ENCODE assay signal across 1 cellular context in the genomic region with DNA sequence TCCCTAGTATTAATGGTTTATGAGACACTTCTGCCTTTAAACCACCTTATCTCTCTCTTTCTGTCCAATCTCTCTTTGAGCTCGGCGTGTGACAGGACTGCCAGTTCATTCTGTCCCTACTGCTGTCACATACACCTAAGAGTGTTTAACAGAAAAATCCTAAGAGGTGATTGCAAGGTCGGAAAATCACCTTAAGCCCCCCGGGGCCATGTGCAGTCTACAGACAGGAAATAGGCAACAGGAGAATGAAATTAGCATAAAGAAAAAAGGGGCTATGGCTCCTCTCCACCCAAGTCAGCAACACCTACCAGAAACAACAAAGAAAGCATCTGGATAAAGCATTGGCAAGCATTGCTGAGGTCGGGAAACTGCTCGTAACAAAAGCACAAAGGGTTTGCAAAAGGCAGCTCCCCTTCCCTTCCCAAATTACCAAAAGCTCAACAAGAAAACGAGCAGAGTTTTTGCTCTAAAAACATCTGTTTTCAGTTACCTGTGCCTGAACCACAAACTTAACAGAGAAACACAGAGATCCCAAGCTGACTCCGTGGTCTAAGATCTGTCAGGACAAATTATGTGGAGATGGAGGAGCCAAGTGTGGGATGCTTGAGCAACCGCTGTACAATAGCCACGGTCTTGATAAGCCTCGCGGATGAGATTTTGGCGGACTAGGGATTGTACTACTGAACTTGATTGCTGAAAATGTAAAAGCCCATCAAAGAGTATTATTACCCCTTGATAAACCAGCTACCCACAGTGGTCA.
TF ChIP-seq lines count a peak whose summit lies in the region.

No MANE protein-coding gene starts in this region.

TF ChIP-seq in GM23338, 12 proteins besides CTCF, POLR2A, EP300 and RAD21 (continued from another document):
- TF ChIP-seq, protein P1, sequence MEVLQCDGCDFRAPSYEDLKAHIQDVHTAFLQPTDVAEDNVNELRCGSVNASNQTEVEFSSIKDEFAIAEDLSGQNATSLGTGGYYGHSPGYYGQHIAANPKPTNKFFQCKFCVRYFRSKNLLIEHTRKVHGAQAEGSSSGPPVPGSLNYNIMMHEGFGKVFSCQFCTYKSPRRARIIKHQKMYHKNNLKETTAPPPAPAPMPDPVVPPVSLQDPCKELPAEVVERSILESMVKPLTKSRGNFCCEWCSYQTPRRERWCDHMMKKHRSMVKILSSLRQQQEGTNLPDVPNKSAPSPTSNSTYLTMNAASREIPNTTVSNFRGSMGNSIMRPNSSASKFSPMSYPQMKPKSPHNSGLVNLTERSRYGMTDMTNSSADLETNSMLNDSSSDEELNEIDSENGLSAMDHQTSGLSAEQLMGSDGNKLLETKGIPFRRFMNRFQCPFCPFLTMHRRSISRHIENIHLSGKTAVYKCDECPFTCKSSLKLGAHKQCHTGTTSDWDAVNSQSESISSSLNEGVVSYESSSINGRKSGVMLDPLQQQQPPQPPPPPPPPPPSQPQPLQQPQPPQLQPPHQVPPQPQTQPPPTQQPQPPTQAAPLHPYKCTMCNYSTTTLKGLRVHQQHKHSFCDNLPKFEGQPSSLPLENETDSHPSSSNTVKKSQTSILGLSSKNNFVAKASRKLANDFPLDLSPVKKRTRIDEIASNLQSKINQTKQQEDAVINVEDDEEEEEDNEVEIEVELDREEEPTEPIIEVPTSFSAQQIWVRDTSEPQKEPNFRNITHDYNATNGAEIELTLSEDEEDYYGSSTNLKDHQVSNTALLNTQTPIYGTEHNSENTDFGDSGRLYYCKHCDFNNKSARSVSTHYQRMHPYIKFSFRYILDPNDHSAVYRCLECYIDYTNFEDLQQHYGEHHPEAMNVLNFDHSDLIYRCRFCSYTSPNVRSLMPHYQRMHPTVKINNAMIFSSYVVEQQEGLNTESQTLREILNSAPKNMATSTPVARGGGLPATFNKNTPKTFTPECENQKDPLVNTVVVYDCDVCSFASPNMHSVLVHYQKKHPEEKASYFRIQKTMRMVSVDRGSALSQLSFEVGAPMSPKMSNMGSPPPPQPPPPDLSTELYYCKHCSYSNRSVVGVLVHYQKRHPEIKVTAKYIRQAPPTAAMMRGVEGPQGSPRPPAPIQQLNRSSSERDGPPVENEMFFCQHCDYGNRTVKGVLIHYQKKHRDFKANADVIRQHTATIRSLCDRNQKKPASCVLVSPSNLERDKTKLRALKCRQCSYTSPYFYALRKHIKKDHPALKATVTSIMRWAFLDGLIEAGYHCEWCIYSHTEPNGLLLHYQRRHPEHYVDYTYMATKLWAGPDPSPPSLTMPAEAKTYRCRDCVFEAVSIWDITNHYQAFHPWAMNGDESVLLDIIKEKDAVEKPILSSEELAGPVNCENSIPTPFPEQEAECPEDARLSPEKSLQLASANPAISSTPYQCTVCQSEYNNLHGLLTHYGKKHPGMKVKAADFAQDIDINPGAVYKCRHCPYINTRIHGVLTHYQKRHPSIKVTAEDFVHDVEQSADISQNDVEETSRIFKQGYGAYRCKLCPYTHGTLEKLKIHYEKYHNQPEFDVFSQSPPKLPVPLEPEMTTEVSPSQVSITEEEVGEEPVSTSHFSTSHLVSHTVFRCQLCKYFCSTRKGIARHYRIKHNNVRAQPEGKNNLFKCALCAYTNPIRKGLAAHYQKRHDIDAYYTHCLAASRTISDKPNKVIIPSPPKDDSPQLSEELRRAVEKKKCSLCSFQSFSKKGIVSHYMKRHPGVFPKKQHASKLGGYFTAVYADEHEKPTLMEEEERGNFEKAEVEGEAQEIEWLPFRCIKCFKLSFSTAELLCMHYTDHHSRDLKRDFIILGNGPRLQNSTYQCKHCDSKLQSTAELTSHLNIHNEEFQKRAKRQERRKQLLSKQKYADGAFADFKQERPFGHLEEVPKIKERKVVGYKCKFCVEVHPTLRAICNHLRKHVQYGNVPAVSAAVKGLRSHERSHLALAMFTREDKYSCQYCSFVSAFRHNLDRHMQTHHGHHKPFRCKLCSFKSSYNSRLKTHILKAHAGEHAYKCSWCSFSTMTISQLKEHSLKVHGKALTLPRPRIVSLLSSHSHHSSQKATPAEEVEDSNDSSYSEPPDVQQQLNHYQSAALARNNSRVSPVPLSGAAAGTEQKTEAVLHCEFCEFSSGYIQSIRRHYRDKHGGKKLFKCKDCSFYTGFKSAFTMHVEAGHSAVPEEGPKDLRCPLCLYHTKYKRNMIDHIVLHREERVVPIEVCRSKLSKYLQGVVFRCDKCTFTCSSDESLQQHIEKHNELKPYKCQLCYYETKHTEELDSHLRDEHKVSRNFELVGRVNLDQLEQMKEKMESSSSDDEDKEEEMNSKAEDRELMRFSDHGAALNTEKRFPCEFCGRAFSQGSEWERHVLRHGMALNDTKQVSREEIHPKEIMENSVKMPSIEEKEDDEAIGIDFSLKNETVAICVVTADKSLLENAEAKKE (CRISPR knock-in tag; IDR thresholded peaks at IDR 0.05) = no peak
- no peak for TF ChIP-seq ZNF114 (CRISPR knock-in tag; IDR thresholded peaks at IDR 0.05)
- TF ChIP-seq STAT1 (IDR thresholded peaks at IDR 0.05; ENCODE audit: unreplicated experiment) = no peak
- TF ChIP-seq, protein P2, sequence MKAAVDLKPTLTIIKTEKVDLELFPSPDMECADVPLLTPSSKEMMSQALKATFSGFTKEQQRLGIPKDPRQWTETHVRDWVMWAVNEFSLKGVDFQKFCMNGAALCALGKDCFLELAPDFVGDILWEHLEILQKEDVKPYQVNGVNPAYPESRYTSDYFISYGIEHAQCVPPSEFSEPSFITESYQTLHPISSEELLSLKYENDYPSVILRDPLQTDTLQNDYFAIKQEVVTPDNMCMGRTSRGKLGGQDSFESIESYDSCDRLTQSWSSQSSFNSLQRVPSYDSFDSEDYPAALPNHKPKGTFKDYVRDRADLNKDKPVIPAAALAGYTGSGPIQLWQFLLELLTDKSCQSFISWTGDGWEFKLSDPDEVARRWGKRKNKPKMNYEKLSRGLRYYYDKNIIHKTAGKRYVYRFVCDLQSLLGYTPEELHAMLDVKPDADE (IDR thresholded peaks at IDR 0.05) = no peak
- TF ChIP-seq, protein P3, sequence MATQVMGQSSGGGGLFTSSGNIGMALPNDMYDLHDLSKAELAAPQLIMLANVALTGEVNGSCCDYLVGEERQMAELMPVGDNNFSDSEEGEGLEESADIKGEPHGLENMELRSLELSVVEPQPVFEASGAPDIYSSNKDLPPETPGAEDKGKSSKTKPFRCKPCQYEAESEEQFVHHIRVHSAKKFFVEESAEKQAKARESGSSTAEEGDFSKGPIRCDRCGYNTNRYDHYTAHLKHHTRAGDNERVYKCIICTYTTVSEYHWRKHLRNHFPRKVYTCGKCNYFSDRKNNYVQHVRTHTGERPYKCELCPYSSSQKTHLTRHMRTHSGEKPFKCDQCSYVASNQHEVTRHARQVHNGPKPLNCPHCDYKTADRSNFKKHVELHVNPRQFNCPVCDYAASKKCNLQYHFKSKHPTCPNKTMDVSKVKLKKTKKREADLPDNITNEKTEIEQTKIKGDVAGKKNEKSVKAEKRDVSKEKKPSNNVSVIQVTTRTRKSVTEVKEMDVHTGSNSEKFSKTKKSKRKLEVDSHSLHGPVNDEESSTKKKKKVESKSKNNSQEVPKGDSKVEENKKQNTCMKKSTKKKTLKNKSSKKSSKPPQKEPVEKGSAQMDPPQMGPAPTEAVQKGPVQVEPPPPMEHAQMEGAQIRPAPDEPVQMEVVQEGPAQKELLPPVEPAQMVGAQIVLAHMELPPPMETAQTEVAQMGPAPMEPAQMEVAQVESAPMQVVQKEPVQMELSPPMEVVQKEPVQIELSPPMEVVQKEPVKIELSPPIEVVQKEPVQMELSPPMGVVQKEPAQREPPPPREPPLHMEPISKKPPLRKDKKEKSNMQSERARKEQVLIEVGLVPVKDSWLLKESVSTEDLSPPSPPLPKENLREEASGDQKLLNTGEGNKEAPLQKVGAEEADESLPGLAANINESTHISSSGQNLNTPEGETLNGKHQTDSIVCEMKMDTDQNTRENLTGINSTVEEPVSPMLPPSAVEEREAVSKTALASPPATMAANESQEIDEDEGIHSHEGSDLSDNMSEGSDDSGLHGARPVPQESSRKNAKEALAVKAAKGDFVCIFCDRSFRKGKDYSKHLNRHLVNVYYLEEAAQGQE (IDR thresholded peaks at IDR 0.05; ENCODE audit: unreplicated experiment) = no peak
- TF ChIP-seq EZH2phosphoT487 (IDR thresholded peaks at IDR 0.05; ENCODE audit: unreplicated experiment) = no peak
- no peak for TF ChIP-seq EZH2 (IDR thresholded peaks at IDR 0.05; ENCODE audit: low read depth, unreplicated experiment)
- no peak for TF ChIP-seq CREB1 (CRISPR knock-in tag; IDR thresholded peaks at IDR 0.05; ENCODE audit: low read depth)
- no peak for TF ChIP-seq JUNB (IDR thresholded peaks at IDR 0.05; ENCODE audit: unreplicated experiment)
- no peak for TF ChIP-seq ZNF331 (CRISPR knock-in tag; IDR thresholded peaks at IDR 0.05; ENCODE audit: low read depth)
- TF ChIP-seq POLR2AphosphoS5 (IDR thresholded peaks at IDR 0.05; ENCODE audit: low read depth) = no peak
